Comparison of ENCODE assay signal across 9 cellular contexts in genomic region chr2:205680067-205680466, GRCh38. TPM values are rescaled to one million over a fixed set of nuclear protein-coding genes. Genes with fewer than 3 reads are reported as not detected.
A peak's percentile ranks its signal among the peaks of the same experiment; 100 is the strongest.
DNase-seq lines count a peak whose midpoint lies in the region; ATAC-seq and TF ChIP-seq lines count a peak whose summit lies in the region.
"Had no signal": no experiment of that assay in that cellular context is flagged by ENCODE, and none has a peak within 500 bp of the region (broad histone marks: within the 10 kb centered on the region; RNA-seq: fewer than 3 reads in every experiment).

No MANE protein-coding gene starts in this region.

- CTCF ChIA-PET in HEK293 (lab: Yijun Ruan, JAX), result interaction anchor here (0.7 to 2.3 kb wide), 16 partner anchors 8 to 814 kb away, joined by 3 to 5 read pairs (median 4); no protein-coding TSS in a partner anchor

- peaks cover 42% of the 10 kb centered on the region for H3K27me3 Mint-ChIP-seq in activated naive CD8-positive, alpha-beta T cell treated with anti-CD3 and anti-CD28 coated beads, Interleukin-2, amount 50 U/mL, for 24 hours

- H3K9me3 ChIP-seq in HEK293 (ENCODE audit: control insufficient read depth, insufficient read depth, low read depth, low read length), result no peaks in the 10 kb centered on the region
- no peaks in the 10 kb centered on the region for H3K9me3 ChIP-seq in MG63
- H3K9me3 ChIP-seq in right cardiac atrium (ENCODE audit: control insufficient read depth, low read length), result no peaks in the 10 kb centered on the region

- H3K27me3 ChIP-seq in MG63, result peaks cover 3% of the 10 kb centered on the region; the same call in 1 of the 2 replicates
- no peaks in the 10 kb centered on the region for H3K27me3 ChIP-seq in right cardiac atrium (ENCODE audit: control insufficient read depth, insufficient read depth)

- peak; percentile 48 for ATAC-seq in activated naive CD8-positive, alpha-beta T cell treated with anti-CD3 and anti-CD28 coated beads, Interleukin-2, amount 50 U/mL, for 24 hours
- peak; percentile 14 to 36 for ATAC-seq in right cardiac atrium

- H3K4me1 ChIP-seq in HEK293 (ENCODE audit: control insufficient read depth, insufficient read depth, low read length), result peaks cover 22% of the 10 kb centered on the region
- H3K4me1 ChIP-seq in right cardiac atrium (ENCODE audit: control insufficient read depth, insufficient read depth, low read length), result no peaks in the 10 kb centered on the region

- no peaks in the 10 kb centered on the region for H3K36me3 ChIP-seq in HEK293 (ENCODE audit: control insufficient read depth in 2 of 2, insufficient read depth in 1 of 2, low read length in 2 of 2)
- no peaks in the 10 kb centered on the region for H3K36me3 ChIP-seq in MG63

- H3K4me3 ChIP-seq in HEK293 (ENCODE audit: low read depth, low read length) (no peak overlapping the region), MG63 (no peak overlapping the region), right cardiac atrium (ENCODE audit: low read length) (no peak overlapping the region)

- intact Hi-C loops in right cardiac atrium (cut with DNase I), result loop anchor here in 2 of 4 donors (5.0 to 10.0 kb wide), 4 partner anchors 247 to 1535 kb away; no protein-coding TSS in a partner anchor

- no peak overlapping the region for H3K27ac Mint-ChIP-seq in activated naive CD8-positive, alpha-beta T cell treated with anti-CD3 and anti-CD28 coated beads, Interleukin-2, amount 50 U/mL, for 24 hours
- H3K27ac Mint-ChIP-seq: CD8-positive, alpha-beta memory T cell had no signal

- 45% methylated on average over 3 of the region's 3 CpGs for WGBS in right cardiac atrium

- no peaks in the 10 kb centered on the region for H3K36me3 Mint-ChIP-seq in activated naive CD8-positive, alpha-beta T cell treated with anti-CD3 and anti-CD28 coated beads, Interleukin-2, amount 50 U/mL, for 24 hours (ENCODE audit: low read depth)
- H3K36me3 Mint-ChIP-seq: CD8-positive, alpha-beta memory T cell had no signal

- peaks cover 30% of the 10 kb centered on the region for H3K4me1 Mint-ChIP-seq in activated naive CD8-positive, alpha-beta T cell treated with anti-CD3 and anti-CD28 coated beads, Interleukin-2, amount 50 U/mL, for 24 hours

- H3K9me3 Mint-ChIP-seq in activated naive CD8-positive, alpha-beta T cell treated with anti-CD3 and anti-CD28 coated beads, Interleukin-2, amount 50 U/mL, for 24 hours, result no peaks in the 10 kb centered on the region
- H3K9me3 Mint-ChIP-seq: CD8-positive, alpha-beta memory T cell had no signal

- peak; percentile 71 for DNase-seq in activated CD8-positive, alpha-beta memory T cell treated with anti-CD3 and anti-CD28 coated beads for 24 hours
- no peak for DNase-seq in activated CD8-positive, alpha-beta memory T cell treated with anti-CD3 and anti-CD28 coated beads, Interleukin-2, amount 50 U/mL, for 4 hours
- DNase-seq in MG63 (peak; percentile 80), RKO (ENCODE audit: low spot score) (peak; percentile 83), right cardiac atrium (peak in 1 of 3 donors; percentile 60), smooth muscle cell of the brain vasculature (ENCODE audit: low read depth, low spot score) (peak; percentile 70)
- DNase-seq in activated naive CD8-positive, alpha-beta T cell treated with anti-CD3 and anti-CD28 coated beads, Interleukin-2, amount 50 U/mL, for 24 hours, result peak; percentile 61

- TF ChIP-seq CTCF in HEK293 (tag by site-specific recombination; IDR thresholded peaks at IDR 0.05), result peak; percentile 83

- POLR2A ChIA-PET in HEK293 (lab: Yijun Ruan, JAX), result no interaction called here

- H3K4me3 Mint-ChIP-seq in activated naive CD8-positive, alpha-beta T cell treated with anti-CD3 and anti-CD28 coated beads, Interleukin-2, amount 50 U/mL, for 24 hours, result no peak overlapping the region
- H3K4me3 Mint-ChIP-seq: CD8-positive, alpha-beta memory T cell had no signal

- no peak overlapping the region; the same call in 1 of the 2 replicates for H3K27ac ChIP-seq in HEK293 (ENCODE audit: extremely low read depth, low read depth, low read length)
- no peak overlapping the region for H3K27ac ChIP-seq in right cardiac atrium (ENCODE audit: low read length)

TF ChIP-seq in HEK293, 187 proteins besides CTCF, POLR2A, EP300 and RAD21 (continues in another document):
- TF ChIP-seq ZNF580 (tag by site-specific recombination; IDR thresholded peaks at IDR 0.05), result 0 out of 2 replicates have a peak, but pooled peaks have one; percentile 34
- no peak for TF ChIP-seq ZNF174 (tag by site-specific recombination; IDR thresholded peaks at IDR 0.05)
- 0 out of 2 replicates have a peak, but pooled peaks have one; percentile 25 for TF ChIP-seq ZFP69B (tag by site-specific recombination; IDR thresholded peaks at IDR 0.05)
- TF ChIP-seq HOXA7 (CRISPR knock-in tag; IDR thresholded peaks at IDR 0.05; ENCODE audit: borderline replicate concordance), result no peak
- no peak for TF ChIP-seq KLF8 (tag by site-specific recombination; IDR thresholded peaks at IDR 0.05)
- TF ChIP-seq ZNF645 (tag by site-specific recombination; IDR thresholded peaks at IDR 0.05), result no peak
- TF ChIP-seq ZNF398 (tag by site-specific recombination; IDR thresholded peaks at IDR 0.05), result no peak
- TF ChIP-seq ZEB2 (tag by site-specific recombination; IDR thresholded peaks at IDR 0.05), result peak; percentile 61; the same call in 1 of the 2 replicates
- no peak for TF ChIP-seq ZSCAN16 (tag by site-specific recombination; IDR thresholded peaks at IDR 0.05)
- TF ChIP-seq WT1 (tag by site-specific recombination; IDR thresholded peaks at IDR 0.05), result 0 out of 2 replicates have a peak, but pooled peaks have one; percentile 35
- TF ChIP-seq MEIS1 (CRISPR knock-in tag; IDR thresholded peaks at IDR 0.05; ENCODE audit: borderline replicate concordance), result no peak
- TF ChIP-seq ZNF391 (tag by site-specific recombination; IDR thresholded peaks at IDR 0.05; ENCODE audit: borderline replicate concordance, low read depth), result 0 out of 2 replicates have a peak, but pooled peaks have one; percentile 29

RNA-seq across cellular contexts. Expression of gene NRP2, which starts 2.2 kb away (rescaled TPM):
- 3.5 TPM in 1 of 2 replicates, not detected in the other for total RNA-seq in MG63 (2014; rRNA removed; shearing (Covaris generic); ENCODE audit: low replicate concordance)
- total RNA-seq in right cardiac atrium, result 10 to 100 TPM in 1 of 4 donors, 1 to 10 TPM in 3; 8.9 to 11.1 (median 9.7) TPM
- polyA plus RNA-seq in right cardiac atrium, result 5.7 TPM
- polyA plus RNA-seq: CD8-positive, alpha-beta memory T cell had no signal
